Comparison of ENCODE assay signal across 12 cellular contexts in genomic region chr15:88920186-88920891, GRCh38. TPM values are rescaled to one million over a fixed set of nuclear protein-coding genes. Genes with fewer than 3 reads are reported as not detected.
DNase-seq lines count a peak whose midpoint lies in the region; ATAC-seq, FAIRE-seq and TF ChIP-seq lines count a peak whose summit lies in the region.
"Had no signal": no experiment of that assay in that cellular context is flagged by ENCODE, and none has a peak within 500 bp of the region (broad histone marks: within the 10 kb centered on the region; RNA-seq: fewer than 3 reads in every experiment).

No MANE protein-coding gene starts in this region.

- DNase-seq in Daoy (ENCODE audit: low read depth), result peak; percentile 62
- peak; percentile 82 for DNase-seq in LHCN-M2 (ENCODE audit: low read depth)
- peak; percentile 77 for DNase-seq in astrocyte (ENCODE audit: low read depth)
- DNase-seq in mesenchymal stem cell, result peak; percentile 36
- DNase-seq in activated naive CD8-positive, alpha-beta T cell treated with anti-CD3 and anti-CD28 coated beads for 36 hours, result no peak
- no peak for DNase-seq in NCI-H510A (lab: John Stamatoyannopoulos, UW)
- DNase-seq in upper lobe of right lung, result no peak
- DNase-seq: body of pancreas, NCI-H1092 treated with DMSO at 0.1 percent for 48 hours, NCI-H526 treated with DMSO at 0.1 percent for 48 hours, small intestine had no signal

- no peak overlapping the region for H2BK12ac ChIP-seq in mesenchymal stem cell (ENCODE audit: low read length in 2 of 2)

- no peak overlapping the region for H2BK120ac ChIP-seq in mesenchymal stem cell (ENCODE audit: low read depth, low read length)

- no peak for FAIRE-seq in astrocyte (lab: Jason Lieb, UNC)
- FAIRE-seq: small intestine had no signal

- H3K4me1 Mint-ChIP-seq in astrocyte (ENCODE audit: low read depth, unreplicated experiment), result peaks cover 27% of the 10 kb centered on the region
- H3K4me1 Mint-ChIP-seq in activated naive CD8-positive, alpha-beta T cell treated with anti-CD3 and anti-CD28 coated beads for 36 hours, result peaks cover 12% of the 10 kb centered on the region

- H3K79me1 ChIP-seq in mesenchymal stem cell (replicated peaks; ENCODE audit: low read length, poor library complexity, severe bottlenecking), result no peaks in the 10 kb centered on the region

- H3K14ac ChIP-seq in mesenchymal stem cell (ENCODE audit: low read length in 2 of 2), result no peak overlapping the region

- peak overlapping the region; percentile 100 for H3K27ac Mint-ChIP-seq in astrocyte (ENCODE audit: unreplicated experiment)
- H3K27ac Mint-ChIP-seq in activated naive CD8-positive, alpha-beta T cell treated with anti-CD3 and anti-CD28 coated beads for 36 hours, result no peak overlapping the region

- H4K8ac ChIP-seq in mesenchymal stem cell (ENCODE audit: low read length), result no peak overlapping the region

- no peak overlapping the region for H3K18ac ChIP-seq in mesenchymal stem cell (ENCODE audit: low read depth in 1 of 2, low read length in 2 of 2)

- H3K4me3 Mint-ChIP-seq in astrocyte (ENCODE audit: unreplicated experiment), result peak overlapping the region; percentile 27
- H3K4me3 Mint-ChIP-seq in activated naive CD8-positive, alpha-beta T cell treated with anti-CD3 and anti-CD28 coated beads for 36 hours, result no peak overlapping the region

- H3K4me3 ChIP-seq in astrocyte (ENCODE audit: insufficient read depth, low read depth, low read length) (no peak overlapping the region), mesenchymal stem cell (ENCODE audit: insufficient read depth in 1 of 2, low read depth in 1 of 2, low read length in 2 of 2) (no peak overlapping the region), upper lobe of right lung (no peak overlapping the region)
- H3K4me3 ChIP-seq: body of pancreas had no signal

- no peak overlapping the region for H4K91ac ChIP-seq in mesenchymal stem cell (ENCODE audit: low read length)

- H3K36me3 ChIP-seq in astrocyte (ENCODE audit: insufficient read depth, low read length) (no peaks in the 10 kb centered on the region), mesenchymal stem cell (ENCODE audit: control insufficient read depth in 1 of 2, insufficient read depth in 2 of 2, low read depth in 1 of 2, low read length in 2 of 2) (no peaks in the 10 kb centered on the region), upper lobe of right lung (no peaks in the 10 kb centered on the region)

- H3K9ac ChIP-seq in astrocyte (ENCODE audit: low read length) (peak overlapping the region; percentile 57), mesenchymal stem cell (ENCODE audit: low read length) (no peak overlapping the region)

- H3K9me3 Mint-ChIP-seq in astrocyte (ENCODE audit: unreplicated experiment), result no peaks in the 10 kb centered on the region
- H3K9me3 Mint-ChIP-seq in activated naive CD8-positive, alpha-beta T cell treated with anti-CD3 and anti-CD28 coated beads for 36 hours, result no peaks in the 10 kb centered on the region

- no peaks in the 10 kb centered on the region for H3K27me3 ChIP-seq in astrocyte (ENCODE audit: insufficient read depth, low read length)
- H3K27me3 ChIP-seq in mesenchymal stem cell (ENCODE audit: control insufficient read depth in 1 of 2, insufficient read depth in 1 of 2, low read length in 2 of 2), result no peaks in the 10 kb centered on the region
- H3K27me3 ChIP-seq in upper lobe of right lung, result no peaks in the 10 kb centered on the region
- H3K27me3 ChIP-seq: body of pancreas had no signal

- H3K4me1 ChIP-seq in astrocyte (ENCODE audit: insufficient read depth, low read length) (peaks cover 24% of the 10 kb centered on the region), mesenchymal stem cell (ENCODE audit: control insufficient read depth, insufficient read depth, low read depth, low read length) (peaks cover 15% of the 10 kb centered on the region), upper lobe of right lung (no peaks in the 10 kb centered on the region)
- H3K4me1 ChIP-seq: body of pancreas had no signal

- H3K4me2 ChIP-seq in astrocyte (ENCODE audit: low read length) (peak overlapping the region; percentile 66), mesenchymal stem cell (ENCODE audit: low read length, poor library complexity, severe bottlenecking) (no peak overlapping the region)

- H3K27ac ChIP-seq in astrocyte (ENCODE audit: low read depth, low read length), result peak overlapping the region; percentile 71
- no peak overlapping the region for H3K27ac ChIP-seq in mesenchymal stem cell (ENCODE audit: low read length, poor library complexity, severe bottlenecking)
- no peak overlapping the region for H3K27ac ChIP-seq in upper lobe of right lung
- H3K27ac ChIP-seq: body of pancreas had no signal

- ATAC-seq in upper lobe of right lung, result no peak
- no peak for ATAC-seq in GM19395 (IDR thresholded peaks at IDR 0.05; ENCODE audit: unreplicated experiment)
- ATAC-seq: body of pancreas had no signal

- no peak overlapping the region for H3K23ac ChIP-seq in mesenchymal stem cell (ENCODE audit: low read length in 2 of 2)

- no peak overlapping the region for H2BK5ac ChIP-seq in mesenchymal stem cell (ENCODE audit: low read depth, low read length, poor library complexity, severe bottlenecking)

- H3K27me3 Mint-ChIP-seq in astrocyte (ENCODE audit: low read depth, unreplicated experiment), result no peaks in the 10 kb centered on the region
- peaks cover 19% of the 10 kb centered on the region for H3K27me3 Mint-ChIP-seq in activated naive CD8-positive, alpha-beta T cell treated with anti-CD3 and anti-CD28 coated beads for 36 hours

- no peaks in the 10 kb centered on the region for H3K79me2 ChIP-seq in astrocyte (ENCODE audit: insufficient read depth, low read length)

- H3K9me3 ChIP-seq in astrocyte (ENCODE audit: insufficient read depth, low read depth, low read length), result no peaks in the 10 kb centered on the region
- no peaks in the 10 kb centered on the region for H3K9me3 ChIP-seq in mesenchymal stem cell (ENCODE audit: control insufficient read depth, low read length)
- H3K9me3 ChIP-seq in upper lobe of right lung, result no peaks in the 10 kb centered on the region
- H3K9me3 ChIP-seq: body of pancreas had no signal

- H3K36me3 Mint-ChIP-seq in astrocyte (ENCODE audit: low read depth, unreplicated experiment), result no peaks in the 10 kb centered on the region
- no peaks in the 10 kb centered on the region for H3K36me3 Mint-ChIP-seq in activated naive CD8-positive, alpha-beta T cell treated with anti-CD3 and anti-CD28 coated beads for 36 hours

- no peak for TF ChIP-seq CTCF in astrocyte (IDR thresholded peaks at IDR 0.05; ENCODE audit: insufficient read depth, low read depth, low read length)
- no peak for TF ChIP-seq CTCF in upper lobe of right lung (IDR thresholded peaks at IDR 0.05)

- no peak overlapping the region for H2BK15ac ChIP-seq in mesenchymal stem cell (ENCODE audit: low read depth, poor library complexity, severe bottlenecking)

- intact Hi-C loops in upper lobe of right lung (cut with DNase I), result no loop called here

- no peak overlapping the region for H3K4ac ChIP-seq in mesenchymal stem cell (ENCODE audit: low read depth in 1 of 2, low read length in 2 of 2)

- WGBS in mesenchymal stem cell, result 72% methylated on average over 7 of the region's 9 CpGs

- no peak overlapping the region for H2AK5ac ChIP-seq in mesenchymal stem cell (ENCODE audit: low read length, severe bottlenecking)

- no peaks in the 10 kb centered on the region for H4K20me1 ChIP-seq in astrocyte (ENCODE audit: insufficient read depth, low read length)

- H2AFZ ChIP-seq in astrocyte (ENCODE audit: low read depth, low read length), result peak overlapping the region; percentile 15
- no peak overlapping the region for H2AFZ ChIP-seq in mesenchymal stem cell (ENCODE audit: low read depth, low read length)

RNA-seq across cellular contexts. Expression of gene MFGE8, which starts 7.2 kb away (rescaled TPM):
- 13.9 and 14.9 TPM in 2 replicates for total RNA-seq in Daoy (2014; rRNA removed; shearing (Covaris generic))
- total RNA-seq in LHCN-M2 (2014; rRNA removed) (222 and 231 TPM in 2 replicates), astrocyte (276 and 302 TPM in 2 replicates), upper lobe of right lung (168 TPM)
- 278 TPM for polyA plus RNA-seq in LHCN-M2 (2012)
- 160 TPM for polyA plus RNA-seq in mesenchymal stem cell (2013, experiment 1 of 2)
- 152 TPM for polyA plus RNA-seq in mesenchymal stem cell (2013, experiment 2 of 2)
- total RNA-seq in activated naive CD8-positive, alpha-beta T cell treated with anti-CD3 and anti-CD28 coated beads for 36 hours, result 10 to 100 TPM; 33.1 to 37.8 TPM

RNA-seq across cellular contexts. Expression of gene HAPLN3, which starts 25.0 kb away (rescaled TPM):
- 5.6 and 6.6 TPM in 2 replicates for total RNA-seq in Daoy (2014; rRNA removed; shearing (Covaris generic))
- total RNA-seq in LHCN-M2 (2014; rRNA removed), result 3.1 and 4.1 TPM in 2 replicates
- polyA plus RNA-seq in LHCN-M2 (2012), result 2.8 TPM
- total RNA-seq in astrocyte, result 6.8 and 8.2 TPM in 2 replicates
- polyA plus RNA-seq in mesenchymal stem cell (2013, experiment 1 of 2), result 0.98 TPM
- 1.1 TPM for polyA plus RNA-seq in mesenchymal stem cell (2013, experiment 2 of 2)
- 10 to 100 TPM; 82.6 to 83.2 TPM for total RNA-seq in activated naive CD8-positive, alpha-beta T cell treated with anti-CD3 and anti-CD28 coated beads for 36 hours
- total RNA-seq in upper lobe of right lung, result 4.6 TPM

Comparison
In these comparisons a context has a peak if more than half of its experiments do, and no peak if none do; other contexts are left out.
1. DNase-seq: peak in Daoy (single experiment), LHCN-M2 (single experiment), astrocyte (single experiment) and mesenchymal stem cell (single experiment); none in activated naive CD8-positive, alpha-beta T cell treated with anti-CD3 and anti-CD28 coated beads for 36 hours (single experiment), NCI-H510A (single experiment) and upper lobe of right lung (single experiment).